In genomic region chr19:55581145-55581827, GRCh38 we compare ENCODE assay signal across 9 cellular contexts. TPM values are rescaled to one million over a fixed set of nuclear protein-coding genes. Genes with fewer than 3 reads are reported as not detected.
A peak's percentile ranks its signal among the peaks of the same experiment; 100 is the strongest.
DNase-seq lines count a peak whose midpoint lies in the region; ATAC-seq lines count a peak whose summit lies in the region.
"Had no signal": no experiment of that assay in that cellular context is flagged by ENCODE, and none has a peak within 500 bp of the region (broad histone marks: within the 10 kb centered on the region; RNA-seq: fewer than 3 reads in every experiment).

No MANE protein-coding gene starts in this region.

- CTCF ChIA-PET in activated naive CD4-positive, alpha-beta T cell treated with anti-CD3 and anti-CD28 coated beads for 36 hours (lab: Charles Lee): interaction anchor here (0.6 to 2.7 kb wide), 4 partner anchors 25 to 906 kb away, joined by 4 to 12 read pairs (median 6); partner anchors contain the start of gene ZNF865

- peak overlapping the region; percentile 75; the same call in 1 of the 2 replicates for H3K4me3 ChIP-seq in iPS-18c (ENCODE audit: insufficient read depth, low read depth, low read length)

- intact Hi-C loops in activated naive CD4-positive, alpha-beta T cell treated with anti-CD3 and anti-CD28 coated beads for 36 hours (cut with micrococcal nuclease): loop anchor here (2.0 kb wide), 1 partner anchor 18 kb away; the partner anchor contains the start of gene FIZ1

- peak; percentile 45 for ATAC-seq in activated T-helper 17 cell treated with anti-CD3 and anti-CD28 coated beads, Interleukin-2, amount 50 U/mL, for 72 hours (replicated peaks)
- peak; percentile 49 for ATAC-seq in stimulated activated naive CD8-positive, alpha-beta T cell treated with anti-CD3 and anti-CD28 coated beads, Interleukin-15, amount 100 ng/mL, for 72 hours
- ATAC-seq in GM18870 (IDR thresholded peaks at IDR 0.05; ENCODE audit: unreplicated experiment): no peak

- H3K9me3 ChIP-seq in iPS-18c (ENCODE audit: control insufficient read depth, insufficient read depth, low read length): no peaks in the 10 kb centered on the region

- peak overlapping the region; percentile 76 for H3K4me3 Mint-ChIP-seq in activated naive CD4-positive, alpha-beta T cell treated with anti-CD3 and anti-CD28 coated beads for 36 hours
- H3K4me3 Mint-ChIP-seq in activated T-helper 17 cell treated with anti-CD3 and anti-CD28 coated beads, Interleukin-2, amount 50 U/mL, for 72 hours: peak overlapping the region; percentile 79
- H3K4me3 Mint-ChIP-seq in stimulated activated naive CD8-positive, alpha-beta T cell treated with anti-CD3 and anti-CD28 coated beads, Interleukin-15, amount 100 ng/mL, for 72 hours: peak overlapping the region; percentile 80 to 93

- peak overlapping the region; percentile 72 for H3K27ac Mint-ChIP-seq in activated naive CD4-positive, alpha-beta T cell treated with anti-CD3 and anti-CD28 coated beads for 36 hours
- peak overlapping the region; percentile 89 for H3K27ac Mint-ChIP-seq in activated T-helper 17 cell treated with anti-CD3 and anti-CD28 coated beads, Interleukin-2, amount 50 U/mL, for 72 hours
- H3K27ac Mint-ChIP-seq in stimulated activated naive CD8-positive, alpha-beta T cell treated with anti-CD3 and anti-CD28 coated beads, Interleukin-15, amount 100 ng/mL, for 72 hours: peak overlapping the region; percentile 62 to 77

- H3K36me3 Mint-ChIP-seq in activated naive CD4-positive, alpha-beta T cell treated with anti-CD3 and anti-CD28 coated beads for 36 hours (ENCODE audit: low read depth): peaks cover 18% of the 10 kb centered on the region
- H3K36me3 Mint-ChIP-seq in activated T-helper 17 cell treated with anti-CD3 and anti-CD28 coated beads, Interleukin-2, amount 50 U/mL, for 72 hours (ENCODE audit: low read depth): peaks cover 10% of the 10 kb centered on the region

- peaks cover 32% of the 10 kb centered on the region for H3K4me1 Mint-ChIP-seq in activated naive CD4-positive, alpha-beta T cell treated with anti-CD3 and anti-CD28 coated beads for 36 hours (ENCODE audit: low read depth)
- peaks cover 25% of the 10 kb centered on the region for H3K4me1 Mint-ChIP-seq in activated T-helper 17 cell treated with anti-CD3 and anti-CD28 coated beads, Interleukin-2, amount 50 U/mL, for 72 hours
- H3K4me1 Mint-ChIP-seq in stimulated activated naive CD8-positive, alpha-beta T cell treated with anti-CD3 and anti-CD28 coated beads, Interleukin-15, amount 100 ng/mL, for 72 hours: peaks cover 41% of the 10 kb centered on the region

- H3K9me3 Mint-ChIP-seq in activated naive CD4-positive, alpha-beta T cell treated with anti-CD3 and anti-CD28 coated beads for 36 hours: peaks cover 2% of the 10 kb centered on the region
- H3K9me3 Mint-ChIP-seq in activated T-helper 17 cell treated with anti-CD3 and anti-CD28 coated beads, Interleukin-2, amount 50 U/mL, for 72 hours: no peaks in the 10 kb centered on the region
- H3K9me3 Mint-ChIP-seq in stimulated activated naive CD8-positive, alpha-beta T cell treated with anti-CD3 and anti-CD28 coated beads, Interleukin-15, amount 100 ng/mL, for 72 hours: no peaks in the 10 kb centered on the region

- peak; percentile 48 for DNase-seq in activated naive CD4-positive, alpha-beta T cell treated with anti-CD3 and anti-CD28 coated beads for 36 hours
- no peak for DNase-seq in activated naive CD4-positive, alpha-beta T cell treated with Interleukin-2 at 50 U/mL for 16 hours
- DNase-seq in stimulated activated naive CD8-positive, alpha-beta T cell treated with anti-CD3 and anti-CD28 coated beads, Interleukin-15, amount 100 ng/mL, for 72 hours: no peak
- no peak for DNase-seq in NCI-H1092 treated with DMSO at 0.1 percent for 48 hours (lab: John Stamatoyannopoulos, UW)
- DNase-seq in GOT3 (lab: John Stamatoyannopoulos, UW): no peak

- no peaks in the 10 kb centered on the region for H3K27me3 Mint-ChIP-seq in activated naive CD4-positive, alpha-beta T cell treated with anti-CD3 and anti-CD28 coated beads for 36 hours (ENCODE audit: low read depth)
- no peaks in the 10 kb centered on the region for H3K27me3 Mint-ChIP-seq in activated T-helper 17 cell treated with anti-CD3 and anti-CD28 coated beads, Interleukin-2, amount 50 U/mL, for 72 hours
- no peaks in the 10 kb centered on the region for H3K27me3 Mint-ChIP-seq in stimulated activated naive CD8-positive, alpha-beta T cell treated with anti-CD3 and anti-CD28 coated beads, Interleukin-15, amount 100 ng/mL, for 72 hours

RNA-seq across cellular contexts. Expression of gene ZNF579, which starts 0.6 kb away (rescaled TPM):
- total RNA-seq in activated naive CD4-positive, alpha-beta T cell treated with anti-CD3 and anti-CD28 coated beads for 36 hours: 1 to 10 TPM; 6.1 to 6.5 TPM
- total RNA-seq in activated T-helper 17 cell treated with anti-CD3 and anti-CD28 coated beads, Interleukin-2, amount 50 U/mL, for 72 hours: 1 to 10 TPM; 4.7 to 6.5 TPM

RNA-seq across cellular contexts. Expression of gene FIZ1, which starts 18.0 kb away (rescaled TPM):
- total RNA-seq in activated naive CD4-positive, alpha-beta T cell treated with anti-CD3 and anti-CD28 coated beads for 36 hours: 10 to 100 TPM; 12.8 to 14.8 TPM
- total RNA-seq in activated T-helper 17 cell treated with anti-CD3 and anti-CD28 coated beads, Interleukin-2, amount 50 U/mL, for 72 hours: 10 to 100 TPM in 1 of 2 donors, 1 to 10 TPM in 1; 8.7 to 12.9 TPM

RNA-seq across cellular contexts. Expression of gene ZNF524, which starts 18.8 kb away (rescaled TPM):
- total RNA-seq in activated naive CD4-positive, alpha-beta T cell treated with anti-CD3 and anti-CD28 coated beads for 36 hours: 10 to 100 TPM; 20.9 to 23.0 TPM
- 10 to 100 TPM; 20.1 to 25.3 TPM for total RNA-seq in activated T-helper 17 cell treated with anti-CD3 and anti-CD28 coated beads, Interleukin-2, amount 50 U/mL, for 72 hours

RNA-seq across cellular contexts. Expression of gene ZNF865, which starts 24.2 kb away (rescaled TPM):
- 10 to 100 TPM; 10.8 to 11.2 TPM for total RNA-seq in activated naive CD4-positive, alpha-beta T cell treated with anti-CD3 and anti-CD28 coated beads for 36 hours
- 10 to 100 TPM; 11.9 to 13.2 TPM for total RNA-seq in activated T-helper 17 cell treated with anti-CD3 and anti-CD28 coated beads, Interleukin-2, amount 50 U/mL, for 72 hours

RNA-seq across cellular contexts. Expression of gene SBK3, which starts 35.9 kb away (rescaled TPM):
- total RNA-seq in activated naive CD4-positive, alpha-beta T cell treated with anti-CD3 and anti-CD28 coated beads for 36 hours: not detected
- total RNA-seq in activated T-helper 17 cell treated with anti-CD3 and anti-CD28 coated beads, Interleukin-2, amount 50 U/mL, for 72 hours: not detected
- total RNA-seq: frontal cortex had no signal
